In the genomic region with DNA sequence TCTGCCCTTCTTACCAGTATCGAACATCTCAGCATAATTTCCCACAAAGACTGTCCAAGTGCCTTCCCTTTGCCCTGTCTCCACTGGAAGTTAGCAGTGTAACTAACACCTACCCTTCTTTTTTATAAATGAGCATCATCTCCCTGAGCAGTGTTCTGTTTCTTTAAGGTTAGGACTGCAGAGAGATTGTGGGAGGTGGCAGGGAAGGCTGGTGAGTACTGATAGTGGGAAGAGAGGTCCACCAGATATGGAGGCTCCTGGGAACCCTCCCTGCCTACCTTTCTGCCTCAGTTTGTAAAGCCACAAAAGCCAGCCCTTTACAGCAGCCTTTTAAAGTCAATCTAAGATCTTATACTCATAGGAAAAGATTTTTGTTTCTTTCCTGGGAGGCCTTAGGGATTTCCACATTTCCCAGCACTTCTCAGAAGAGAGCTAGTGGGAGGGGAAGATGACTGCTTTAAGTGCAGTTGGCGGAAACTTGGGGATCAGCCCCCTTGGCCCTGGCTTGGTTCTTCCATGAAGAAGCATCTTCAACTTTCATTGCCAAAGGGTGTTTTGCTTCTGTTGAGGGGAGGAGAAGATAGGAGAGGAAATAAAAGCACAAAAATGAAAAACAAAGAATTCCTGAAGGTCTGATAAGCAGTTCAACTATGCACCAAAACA, we compare ENCODE assay signal across 12 cellular contexts. TPM values are rescaled to one million over a fixed set of nuclear protein-coding genes. Genes with fewer than 3 reads are reported as not detected.
A peak's percentile ranks its signal among the peaks of the same experiment; 100 is the strongest.
DNase-seq lines count a peak whose midpoint lies in the region; ATAC-seq and TF ChIP-seq lines count a peak whose summit lies in the region.
"Had no signal": no experiment of that assay in that cellular context is flagged by ENCODE, and none has a peak within 500 bp of the region (broad histone marks: within the 10 kb centered on the region; RNA-seq: fewer than 3 reads in every experiment).

No MANE protein-coding gene starts in this region.

- no peak for TF ChIP-seq EP300 in suprapubic skin (IDR thresholded peaks at IDR 0.05)

- no peaks in the 10 kb centered on the region for H3K9me3 ChIP-seq in HUES64 (ENCODE audit: insufficient read depth, low read depth, low read length)
- no peaks in the 10 kb centered on the region for H3K9me3 ChIP-seq in duodenal mucosa (ENCODE audit: control insufficient read depth in 1 of 2, low read length in 2 of 2)
- no peaks in the 10 kb centered on the region for H3K9me3 ChIP-seq in lung (ENCODE audit: control insufficient read depth in 2 of 2, insufficient read depth in 1 of 2, low read length in 1 of 2)
- H3K9me3 ChIP-seq in suprapubic skin, result no peaks in the 10 kb centered on the region

- WGBS in HUES64, result 34% methylated on average over 2 of the region's 2 CpGs
- WGBS in lung, 2 donors, result 37 to 68% methylated on average over 2 of the region's 2 CpGs
- 28% methylated on average over 2 of the region's 2 CpGs for WGBS in suprapubic skin

- DNase-seq in lung (ENCODE audit: low spot score) (no peak), suprapubic skin (ENCODE audit: low spot score in 2 of 2) (no peak), NCI-H2171 (lab: John Stamatoyannopoulos, UW) (no peak)
- DNase-seq: activated T-cell treated with anti-CD3 and anti-CD28 coated beads, Interleukin-2, amount 50 U/mL, for 24 hours; DND-41; NCI-H446; T-helper 17 cell had no signal

- H3K27ac ChIP-seq in HUES64 (ENCODE audit: low read depth, low read length), result peak overlapping the region; percentile 68
- H3K27ac ChIP-seq in duodenal mucosa (ENCODE audit: low read depth, low read length), result peak overlapping the region; percentile 40
- H3K27ac ChIP-seq in lung (ENCODE audit: low read depth in 1 of 2, low read length in 1 of 2), result peak overlapping the region; percentile 23 to 60
- peak overlapping the region; percentile 78 for H3K27ac ChIP-seq in suprapubic skin

- ATAC-seq in lung (ENCODE audit: insufficient read depth, low FRiP score) (no peak), GM21390 (IDR thresholded peaks at IDR 0.05; ENCODE audit: unreplicated experiment) (no peak), GM19397 (IDR thresholded peaks at IDR 0.05; ENCODE audit: unreplicated experiment) (no peak), HG02678 (IDR thresholded peaks at IDR 0.05; ENCODE audit: unreplicated experiment) (no peak)
- ATAC-seq: T-helper 17 cell had no signal

- H3K4me1 ChIP-seq in HUES64 (ENCODE audit: insufficient read depth, low read length) (peaks cover 44% of the 10 kb centered on the region), duodenal mucosa (ENCODE audit: control insufficient read depth in 1 of 2, insufficient read depth in 2 of 2, low read length in 2 of 2) (peaks cover 3 to 8% of the 10 kb centered on the region in 2 donors), lung (ENCODE audit: control insufficient read depth in 2 of 2, insufficient read depth in 2 of 2, low read length in 2 of 2) (peaks cover 0 to 3% of the 10 kb centered on the region in 2 donors), suprapubic skin (peaks cover 13% of the 10 kb centered on the region)

- H3K9ac ChIP-seq in HUES64 (ENCODE audit: low read depth, low read length), result no peak overlapping the region; the same call in none of the 2 replicates
- no peak overlapping the region for H3K9ac ChIP-seq in duodenal mucosa (ENCODE audit: low read depth in 1 of 2, low read length in 2 of 2)

- H3K27me3 ChIP-seq in HUES64 (ENCODE audit: insufficient read depth, low read length), result no peaks in the 10 kb centered on the region
- peaks cover 0 to 4% of the 10 kb centered on the region in 2 donors for H3K27me3 ChIP-seq in duodenal mucosa (ENCODE audit: control insufficient read depth in 1 of 2, insufficient read depth in 2 of 2, low read length in 2 of 2)
- no peaks in the 10 kb centered on the region for H3K27me3 ChIP-seq in lung (ENCODE audit: control insufficient read depth, insufficient read depth)
- no peaks in the 10 kb centered on the region for H3K27me3 ChIP-seq in suprapubic skin

- no peak for TF ChIP-seq POLR2A in suprapubic skin (IDR thresholded peaks at IDR 0.05)

- H3K4me3 ChIP-seq in HUES64 (ENCODE audit: low read length), result no peak overlapping the region; the same call in 1 of the 2 replicates
- no peak overlapping the region for H3K4me3 ChIP-seq in duodenal mucosa (ENCODE audit: low read depth in 1 of 2, low read length in 2 of 2)
- no peak overlapping the region for H3K4me3 ChIP-seq in lung
- H3K4me3 ChIP-seq in suprapubic skin, result no peak overlapping the region

- H3K36me3 ChIP-seq in HUES64 (ENCODE audit: insufficient read depth, low read length) (no peaks in the 10 kb centered on the region), duodenal mucosa (ENCODE audit: control insufficient read depth in 1 of 2, insufficient read depth in 2 of 2, low read length in 2 of 2) (no peaks in the 10 kb centered on the region), lung (ENCODE audit: control insufficient read depth in 2 of 2, insufficient read depth in 2 of 2, low read length in 2 of 2) (no peaks in the 10 kb centered on the region), suprapubic skin (no peaks in the 10 kb centered on the region)

- no peak for TF ChIP-seq CTCF in lung (IDR thresholded peaks at IDR 0.05; ENCODE audit: control extremely low read depth, extremely low read depth)
- no peak for TF ChIP-seq CTCF in suprapubic skin (IDR thresholded peaks at IDR 0.05)

RNA-seq across cellular contexts. Expression of gene CALD1, which starts 36.6 kb away (rescaled TPM):
- polyA plus RNA-seq in HUES64 (2013, experiment 1 of 2), result 122 TPM
- 141 TPM for polyA plus RNA-seq in HUES64 (2013, experiment 2 of 2)
- total RNA-seq in lung (100 to 1,000 TPM; 127 to 173 TPM), suprapubic skin (100 to 1,000 TPM in 1 of 4 donors, 10 to 100 TPM in 3; 53.6 to 116 (median 83.2) TPM)
- polyA plus RNA-seq in lung, result 10 to 100 TPM; 56.4 to 57.3 TPM
